Comparison of ENCODE assay signal across 21 cellular contexts in the genomic region with DNA sequence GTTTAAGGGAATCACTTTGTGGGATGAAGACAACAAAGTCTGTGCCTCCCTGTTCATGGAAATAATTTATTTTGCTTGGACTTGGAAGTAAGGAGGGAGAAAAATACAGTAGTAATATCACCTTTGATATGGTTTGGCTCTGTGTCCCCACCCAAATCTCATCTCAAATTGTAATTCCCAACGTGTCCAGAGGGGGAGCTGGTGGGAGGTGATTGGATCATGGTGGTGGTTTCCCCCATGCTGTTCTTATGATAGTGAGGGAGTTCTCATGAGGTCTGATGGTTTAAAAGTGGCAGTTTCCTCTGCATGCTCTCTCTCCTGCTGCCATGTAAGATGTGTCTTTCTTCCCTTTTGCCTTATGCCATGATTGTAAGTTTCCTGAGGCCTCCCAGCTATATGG.
DNase-seq lines count a peak whose midpoint lies in the region; ATAC-seq and TF ChIP-seq lines count a peak whose summit lies in the region.
"Had no signal": no experiment of that assay in that cellular context is flagged by ENCODE, and none has a peak within 500 bp of the region (broad histone marks: within the 10 kb centered on the region; RNA-seq: fewer than 3 reads in every experiment).

No MANE protein-coding gene starts in this region.

- H3K9me3 Mint-ChIP-seq in activated CD4-positive, alpha-beta T cell treated with anti-CD3 and anti-CD28 coated beads for 36 hours (ENCODE audit: low read depth), result peaks cover 6% of the 10 kb centered on the region
- peaks cover 3% of the 10 kb centered on the region for H3K9me3 Mint-ChIP-seq in chondrocyte (ENCODE audit: low read depth)
- peaks cover 14% of the 10 kb centered on the region for H3K9me3 Mint-ChIP-seq in neural progenitor cell
- H3K9me3 Mint-ChIP-seq: nephron had no signal

- no peak overlapping the region for H2AFZ ChIP-seq in neural progenitor cell (replicated peaks)

- POLR2A ChIA-PET in activated CD4-positive, alpha-beta T cell treated with anti-CD3 and anti-CD28 coated beads for 36 hours (lab: Charles Lee), result no interaction called here

- H3K4me2 ChIP-seq in neural progenitor cell, result no peak overlapping the region

- H3K27ac Mint-ChIP-seq in activated CD4-positive, alpha-beta T cell treated with anti-CD3 and anti-CD28 coated beads for 36 hours, result no peak overlapping the region
- H3K27ac Mint-ChIP-seq in chondrocyte (ENCODE audit: unreplicated experiment) (no peak overlapping the region), neural progenitor cell (no peak overlapping the region)
- H3K27ac Mint-ChIP-seq: activated naive CD8-positive, alpha-beta T cell treated with anti-CD3 and anti-CD28 coated beads, Interleukin-2, amount 10 ng/mL, durations not matched to agents 7 days and 5 days; activated T-cell treated with anti-CD3 and anti-CD28 coated beads, Interleukin-2, amount 50 U/mL, for 72 hours; CD4-positive, CD25-positive, alpha-beta regulatory T cell; nephron; stimulated activated naive B cell treated with anti-CD40 and anti-IgM and Interleukin-4, amounts not matched to agents 10 μg/mL and 1 μg/mL and 100 μg/mL, for 72 hours had no signal

- H3F3A ChIP-seq in neural progenitor cell (ENCODE audit: low read depth), result peaks cover 15% of the 10 kb centered on the region

- no peak overlapping the region for H3K9ac ChIP-seq in neural progenitor cell

- no peaks in the 10 kb centered on the region for H3K36me3 Mint-ChIP-seq in activated CD4-positive, alpha-beta T cell treated with anti-CD3 and anti-CD28 coated beads for 36 hours (ENCODE audit: low read depth)
- H3K36me3 Mint-ChIP-seq in chondrocyte (ENCODE audit: low read depth) (no peaks in the 10 kb centered on the region), neural progenitor cell (peaks cover 6% of the 10 kb centered on the region)
- H3K36me3 Mint-ChIP-seq: activated naive CD8-positive, alpha-beta T cell treated with anti-CD3 and anti-CD28 coated beads, Interleukin-2, amount 10 ng/mL, durations not matched to agents 7 days and 5 days; CD4-positive, CD25-positive, alpha-beta regulatory T cell; stimulated activated naive B cell treated with anti-CD40 and anti-IgM and Interleukin-4, amounts not matched to agents 10 μg/mL and 1 μg/mL and 100 μg/mL, for 72 hours had no signal

- H3K27me3 ChIP-seq in neural progenitor cell (no peaks in the 10 kb centered on the region), tibial artery (no peaks in the 10 kb centered on the region)
- H3K27me3 ChIP-seq: transverse colon had no signal

- H3K4me3 Mint-ChIP-seq in activated CD4-positive, alpha-beta T cell treated with anti-CD3 and anti-CD28 coated beads for 36 hours, result no peak overlapping the region
- H3K4me3 Mint-ChIP-seq in chondrocyte (ENCODE audit: unreplicated experiment) (no peak overlapping the region), neural progenitor cell (no peak overlapping the region)
- H3K4me3 Mint-ChIP-seq: activated naive CD8-positive, alpha-beta T cell treated with anti-CD3 and anti-CD28 coated beads, Interleukin-2, amount 10 ng/mL, durations not matched to agents 7 days and 5 days; activated T-cell treated with anti-CD3 and anti-CD28 coated beads, Interleukin-2, amount 50 U/mL, for 72 hours; CD4-positive, CD25-positive, alpha-beta regulatory T cell; nephron; stimulated activated naive B cell treated with anti-CD40 and anti-IgM and Interleukin-4, amounts not matched to agents 10 μg/mL and 1 μg/mL and 100 μg/mL, for 72 hours had no signal

- intact Hi-C loops in activated CD4-positive, alpha-beta T cell treated with anti-CD3 and anti-CD28 coated beads for 36 hours (cut with DNase I, micrococcal nuclease), result no loop called here
- intact Hi-C loops in tibial artery (cut with DNase I; ENCODE audit: low total_unique reads), result no loop called here

- CTCF ChIA-PET in activated CD4-positive, alpha-beta T cell treated with anti-CD3 and anti-CD28 coated beads for 36 hours (lab: Charles Lee), result no interaction called here

- H3K36me3 ChIP-seq in neural progenitor cell, result peaks cover 7% of the 10 kb centered on the region
- H3K36me3 ChIP-seq in tibial artery, result no peaks in the 10 kb centered on the region
- H3K36me3 ChIP-seq: transverse colon had no signal

- no peak for ATAC-seq in activated CD4-positive, alpha-beta T cell treated with anti-CD3 and anti-CD28 coated beads for 36 hours
- no peak for ATAC-seq in HG02571 (IDR thresholded peaks at IDR 0.05; ENCODE audit: unreplicated experiment)
- no peak for ATAC-seq in GM19351 (IDR thresholded peaks at IDR 0.05; ENCODE audit: unreplicated experiment)
- ATAC-seq: activated T-cell treated with anti-CD3 and anti-CD28 coated beads, Interleukin-2, amount 50 U/mL, for 72 hours; K562; left cardiac atrium; stimulated activated naive B cell treated with anti-CD40 and anti-IgM and Interleukin-4, amounts not matched to agents 10 μg/mL and 1 μg/mL and 100 μg/mL, for 72 hours had no signal

- no peak overlapping the region for H3K27ac ChIP-seq in neural progenitor cell
- H3K27ac ChIP-seq in tibial artery, result no peak overlapping the region
- H3K27ac ChIP-seq: transverse colon had no signal

- no peak overlapping the region for H3K4me3 ChIP-seq in neural progenitor cell
- no peak overlapping the region for H3K4me3 ChIP-seq in tibial artery
- H3K4me3 ChIP-seq: K562, transverse colon had no signal

- no peaks in the 10 kb centered on the region for H3K9me3 ChIP-seq in neural progenitor cell (ENCODE audit: low read depth)
- no peaks in the 10 kb centered on the region for H3K9me3 ChIP-seq in tibial artery
- H3K9me3 ChIP-seq: transverse colon had no signal

- H3K4me1 Mint-ChIP-seq in activated CD4-positive, alpha-beta T cell treated with anti-CD3 and anti-CD28 coated beads for 36 hours, result no peaks in the 10 kb centered on the region
- H3K4me1 Mint-ChIP-seq in chondrocyte (ENCODE audit: low read depth) (no peaks in the 10 kb centered on the region), neural progenitor cell (peaks cover 24% of the 10 kb centered on the region)
- H3K4me1 Mint-ChIP-seq: activated naive CD8-positive, alpha-beta T cell treated with anti-CD3 and anti-CD28 coated beads, Interleukin-2, amount 10 ng/mL, durations not matched to agents 7 days and 5 days; CD4-positive, CD25-positive, alpha-beta regulatory T cell; nephron; stimulated activated naive B cell treated with anti-CD40 and anti-IgM and Interleukin-4, amounts not matched to agents 10 μg/mL and 1 μg/mL and 100 μg/mL, for 72 hours had no signal

- H3K4me1 ChIP-seq in neural progenitor cell, result peaks cover 19% of the 10 kb centered on the region
- H3K4me1 ChIP-seq in tibial artery, result no peaks in the 10 kb centered on the region
- H3K4me1 ChIP-seq: transverse colon had no signal

- no peaks in the 10 kb centered on the region for H3K79me2 ChIP-seq in neural progenitor cell (ENCODE audit: low read depth)

- no peaks in the 10 kb centered on the region for H4K20me1 ChIP-seq in neural progenitor cell (ENCODE audit: low read depth)

- no peaks in the 10 kb centered on the region for H3K27me3 Mint-ChIP-seq in activated CD4-positive, alpha-beta T cell treated with anti-CD3 and anti-CD28 coated beads for 36 hours
- H3K27me3 Mint-ChIP-seq in chondrocyte (ENCODE audit: low read depth) (no peaks in the 10 kb centered on the region), neural progenitor cell (ENCODE audit: insufficient read depth, low read depth) (no peaks in the 10 kb centered on the region)
- H3K27me3 Mint-ChIP-seq: activated naive CD8-positive, alpha-beta T cell treated with anti-CD3 and anti-CD28 coated beads, Interleukin-2, amount 10 ng/mL, durations not matched to agents 7 days and 5 days; CD4-positive, CD25-positive, alpha-beta regulatory T cell; stimulated activated naive B cell treated with anti-CD40 and anti-IgM and Interleukin-4, amounts not matched to agents 10 μg/mL and 1 μg/mL and 100 μg/mL, for 72 hours had no signal

- TF ChIP-seq CTCF in LNCAP (IDR thresholded peaks at IDR 0.05) (peak; percentile 39; the same call in 1 of the 2 replicates), chondrocyte (IDR thresholded peaks at IDR 0.05) (peak; percentile 36), neural progenitor cell (IDR thresholded peaks at IDR 0.05) (peak; percentile 43), tibial artery (IDR thresholded peaks at IDR 0.05) (no peak)

- peak; percentile 3 for DNase-seq in activated CD4-positive, alpha-beta T cell treated with anti-CD3 and anti-CD28 coated beads for 36 hours
- DNase-seq in activated CD4-positive, alpha-beta T cell treated with anti-CD3 and anti-CD28 coated beads for 4 hours, result no peak
- DNase-seq in chondrocyte (ENCODE audit: low spot score) (no peak), neural progenitor cell (ENCODE audit: low spot score) (no peak), tibial artery (no peak)
- DNase-seq: activated CD4-positive, alpha-beta T cell treated with anti-CD3 and anti-CD28 coated beads, Interleukin-2, amount 50 U/mL, for 4 hours; activated naive CD8-positive, alpha-beta T cell treated with anti-CD3 and anti-CD28 coated beads, Interleukin-2, amount 10 ng/mL, durations not matched to agents 7 days and 5 days; activated T-cell treated with anti-CD3 and anti-CD28 coated beads, Interleukin-2, amount 50 U/mL, for 72 hours; caudate nucleus; CD4-positive, CD25-positive, alpha-beta regulatory T cell; effector CD4-positive, alpha-beta T cell; left cardiac atrium; NCI-H1105 treated with DMSO at 0.1 percent for 48 hours; stimulated activated CD4-positive, alpha-beta T cell treated with anti-CD3 and anti-CD28 coated beads, Interleukin-12 subunit alpha, Interleukin-12 subunit beta, amount 100 ng/mL, for 4 hours; stimulated activated naive B cell treated with anti-CD40 and anti-IgM and Interleukin-4, amounts not matched to agents 10 μg/mL and 1 μg/mL and 100 μg/mL, for 72 hours; transverse colon had no signal

Comparison
In these comparisons a context has a peak if more than half of its experiments do, and no peak if none do; other contexts are left out.
1. CTCF ChIP-seq: peak in LNCAP (single experiment), chondrocyte (single experiment) and neural progenitor cell (single experiment); none in tibial artery (0 of 2).